In genomic region chrX:40314070-40314469, GRCh38 we compare ENCODE assay signal across 20 cellular contexts.
DNase-seq lines count a peak whose midpoint lies in the region; ATAC-seq and TF ChIP-seq lines count a peak whose summit lies in the region.
"Had no signal": no experiment of that assay in that cellular context is flagged by ENCODE, and none has a peak within 500 bp of the region (broad histone marks: within the 10 kb centered on the region; RNA-seq: fewer than 3 reads in every experiment).

No MANE protein-coding gene starts in this region.

- DNase-seq in BE2C: no peak
- DNase-seq in HuH-7 (ENCODE audit: low spot score): peak; percentile 24
- peak; percentile 30 for DNase-seq in WTC11 (ENCODE audit: low spot score)
- DNase-seq in left colon: peak in 1 of 2 donors; percentile 13
- DNase-seq in NCI-H1930 (lab: John Stamatoyannopoulos, UW): no peak
- DNase-seq: activated CD4-positive, alpha-beta T cell treated with anti-CD3 and anti-CD28 coated beads, Interleukin-2, amount 50 U/mL, for 4 hours; activated T-cell treated with anti-CD3 and anti-CD28 coated beads, Interleukin-2, amount 50 U/mL, for 1 hour; body of pancreas; CD8-positive, alpha-beta memory T cell; dermis blood vessel endothelial cell; MV-4-11; SHP77 treated with DMSO at 0.1 percent for 48 hours; sigmoid colon; stimulated activated CD4-positive, alpha-beta T cell treated with anti-CD3 and anti-CD28 coated beads, Interleukin-1b, Interleukin-23, amount 100 ng/mL, for 48 hours had no signal

- no peaks in the 10 kb centered on the region for H3K36me3 Mint-ChIP-seq in WTC11

- H3K27me3 ChIP-seq in BE2C: no peaks in the 10 kb centered on the region
- H3K27me3 ChIP-seq: body of pancreas, sigmoid colon had no signal

- no peaks in the 10 kb centered on the region for H3K4me1 ChIP-seq in BE2C
- H3K4me1 ChIP-seq: body of pancreas, sigmoid colon had no signal

- H3K4me3 ChIP-seq in BE2C (ENCODE audit: low read depth, low read length): no peak overlapping the region
- H3K4me3 ChIP-seq: body of pancreas, sigmoid colon had no signal

- CTCF ChIA-PET in WTC11 (lab: Charles Lee): interaction anchor here (0.8 to 2.1 kb wide), 11 partner anchors 9 to 228 kb away, joined by 3 to 8 read pairs (median 4); no protein-coding TSS in a partner anchor

- intact Hi-C loops in left colon (cut with DNase I, micrococcal nuclease): no loop called here

- TF ChIP-seq CTCF in BE2C (IDR thresholded peaks at IDR 0.05; ENCODE audit: low read depth, low read length): peak; percentile 17; the same call in 1 of the 2 replicates
- no peak for TF ChIP-seq CTCF in WTC11 (IDR thresholded peaks at IDR 0.05)

- no peaks in the 10 kb centered on the region; the same call in none of the 2 replicates for H3K27me3 Mint-ChIP-seq in WTC11 (ENCODE audit: low read depth)
- H3K27me3 Mint-ChIP-seq: activated naive CD4-positive, alpha-beta T cell treated with anti-CD3 and anti-CD28 coated beads, Interleukin-2, amount 50 U/mL, for 24 hours had no signal

- POLR2A ChIA-PET in WTC11 (lab: Charles Lee): no interaction called here

- H3K9me3 Mint-ChIP-seq in WTC11: peaks cover 3% of the 10 kb centered on the region; the same call in 1 of the 2 replicates
- H3K9me3 Mint-ChIP-seq: activated naive CD4-positive, alpha-beta T cell treated with anti-CD3 and anti-CD28 coated beads, Interleukin-2, amount 50 U/mL, for 24 hours had no signal

- H3K27ac Mint-ChIP-seq in WTC11: no peak overlapping the region
- H3K27ac Mint-ChIP-seq: activated naive CD4-positive, alpha-beta T cell treated with anti-CD3 and anti-CD28 coated beads, Interleukin-2, amount 50 U/mL, for 24 hours; T-helper 2 cell treated with Interferon-gamma antibody and Interleukin-4, amounts not matched to agents 5 μg/mL and 100 μg/mL, for 36 hours had no signal

- H3K36me3 ChIP-seq in BE2C: no peaks in the 10 kb centered on the region
- H3K36me3 ChIP-seq: sigmoid colon had no signal

- H3K4me1 Mint-ChIP-seq in WTC11: peaks cover 26% of the 10 kb centered on the region
- H3K4me1 Mint-ChIP-seq: activated naive CD4-positive, alpha-beta T cell treated with anti-CD3 and anti-CD28 coated beads, Interleukin-2, amount 50 U/mL, for 24 hours; CD8-positive, alpha-beta memory T cell had no signal

- H3K9me3 ChIP-seq in BE2C: no peaks in the 10 kb centered on the region
- H3K9me3 ChIP-seq: body of pancreas, sigmoid colon had no signal

- no peak overlapping the region for H3K4me3 Mint-ChIP-seq in WTC11
- H3K4me3 Mint-ChIP-seq: activated naive CD4-positive, alpha-beta T cell treated with anti-CD3 and anti-CD28 coated beads, Interleukin-2, amount 50 U/mL, for 24 hours; CD8-positive, alpha-beta memory T cell; T-helper 2 cell treated with Interferon-gamma antibody and Interleukin-4, amounts not matched to agents 5 μg/mL and 100 μg/mL, for 36 hours had no signal

- ATAC-seq in WTC11: peak; percentile 84
- peak; percentile 55 for ATAC-seq in left colon
- no peak for ATAC-seq in HG02884 (IDR thresholded peaks at IDR 0.05; ENCODE audit: unreplicated experiment)
- ATAC-seq in GM21619 (IDR thresholded peaks at IDR 0.05; ENCODE audit: unreplicated experiment): no peak
- no peak for ATAC-seq in GM21717 (IDR thresholded peaks at IDR 0.05; ENCODE audit: unreplicated experiment)
- ATAC-seq: body of pancreas, esophagus mucosa had no signal

TF ChIP-seq in WTC11, 78 proteins besides CTCF, POLR2A, EP300 and RAD21 (continues in another document):
- TF ChIP-seq ZNF416 (CRISPR knock-in tag; IDR thresholded peaks at IDR 0.05): no peak
- TF ChIP-seq, protein P1, sequence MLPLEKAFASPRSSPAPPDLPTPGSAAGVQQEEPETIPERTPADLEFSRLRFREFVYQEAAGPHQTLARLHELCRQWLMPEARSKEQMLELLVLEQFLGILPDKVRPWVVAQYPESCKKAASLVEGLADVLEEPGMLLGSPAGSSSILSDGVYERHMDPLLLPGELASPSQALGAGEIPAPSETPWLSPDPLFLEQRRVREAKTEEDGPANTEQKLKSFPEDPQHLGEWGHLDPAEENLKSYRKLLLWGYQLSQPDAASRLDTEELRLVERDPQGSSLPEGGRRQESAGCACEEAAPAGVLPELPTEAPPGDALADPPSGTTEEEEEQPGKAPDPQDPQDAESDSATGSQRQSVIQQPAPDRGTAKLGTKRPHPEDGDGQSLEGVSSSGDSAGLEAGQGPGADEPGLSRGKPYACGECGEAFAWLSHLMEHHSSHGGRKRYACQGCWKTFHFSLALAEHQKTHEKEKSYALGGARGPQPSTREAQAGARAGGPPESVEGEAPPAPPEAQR (CRISPR knock-in tag; IDR thresholded peaks at IDR 0.05): no peak
- TF ChIP-seq, protein P2, sequence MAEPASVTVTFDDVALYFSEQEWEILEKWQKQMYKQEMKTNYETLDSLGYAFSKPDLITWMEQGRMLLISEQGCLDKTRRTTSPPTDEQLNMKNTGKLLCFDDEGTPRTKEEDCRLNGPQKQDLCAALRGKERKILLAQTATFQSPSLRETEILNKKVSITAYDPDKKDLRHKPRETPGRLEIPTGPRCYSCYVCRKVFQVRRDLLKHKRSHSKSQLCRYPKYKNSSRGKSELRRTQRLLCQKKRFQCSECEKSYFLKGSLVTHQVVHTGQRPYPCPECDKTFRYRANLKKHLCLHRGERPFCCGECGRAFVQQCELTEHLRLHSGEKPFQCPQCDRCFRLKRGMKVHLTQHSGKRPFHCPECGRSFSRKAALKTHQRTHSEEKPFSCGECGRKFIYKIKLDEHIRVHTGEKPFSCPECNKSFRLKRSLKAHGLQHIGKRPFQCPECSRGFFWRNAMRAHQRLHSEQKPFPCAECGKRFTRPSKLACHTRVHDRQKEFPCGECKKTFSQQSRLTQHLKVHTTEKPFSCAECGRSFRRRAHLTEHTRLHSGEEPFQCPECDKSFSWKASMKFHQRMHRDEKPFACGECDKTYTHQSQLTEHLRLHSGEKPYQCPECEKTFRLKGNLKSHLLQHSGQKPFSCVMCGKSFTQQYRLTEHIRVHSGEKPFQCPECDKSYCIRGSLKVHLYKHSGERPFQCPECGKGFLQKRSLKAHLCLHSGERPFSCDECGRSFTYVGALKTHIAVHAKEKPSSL (CRISPR knock-in tag; conservative IDR thresholded peaks at IDR 0.05): no peak
- no peak for TF ChIP-seq ZMAT4 (CRISPR knock-in tag; IDR thresholded peaks at IDR 0.05)
- no peak for TF ChIP-seq ZNF263 (CRISPR knock-in tag; IDR thresholded peaks at IDR 0.05; ENCODE audit: low read depth)
- no peak for TF ChIP-seq ZNF396 (CRISPR knock-in tag; IDR thresholded peaks at IDR 0.05; ENCODE audit: borderline replicate concordance)
- no peak for TF ChIP-seq RELA (CRISPR knock-in tag; IDR thresholded peaks at IDR 0.05; ENCODE audit: borderline replicate concordance)
- TF ChIP-seq CREM (CRISPR knock-in tag; IDR thresholded peaks at IDR 0.05): no peak
- no peak for TF ChIP-seq SOX15 (CRISPR knock-in tag; IDR thresholded peaks at IDR 0.05)
- no peak for TF ChIP-seq MYBL2 (CRISPR knock-in tag; IDR thresholded peaks at IDR 0.05)
- no peak for TF ChIP-seq ATF2 (CRISPR knock-in tag; IDR thresholded peaks at IDR 0.05; ENCODE audit: borderline replicate concordance, low read depth)
- TF ChIP-seq E2F5 (CRISPR knock-in tag; IDR thresholded peaks at IDR 0.05): no peak
- no peak for TF ChIP-seq SP1 (CRISPR knock-in tag; conservative IDR thresholded peaks at IDR 0.05)

Comparison
In these comparisons a context has a peak if more than half of its experiments do, and no peak if none do; other contexts are left out.
1. DNase-seq: peak in HuH-7 (single experiment) and WTC11 (single experiment); none in BE2C (single experiment) and NCI-H1930 (0 of 2).
2. ATAC-seq: peak in WTC11 (single experiment) and left colon (single experiment); none in HG02884 (single experiment), GM21619 (single experiment) and GM21717 (single experiment).